Comparison of ENCODE assay signal across 12 cellular contexts in genomic region chr9:97704327-97704677, GRCh38. TPM values are rescaled to one million over a fixed set of nuclear protein-coding genes. Genes with fewer than 3 reads are reported as not detected.
DNase-seq lines count a peak whose midpoint lies in the region; ATAC-seq, FAIRE-seq and TF ChIP-seq lines count a peak whose summit lies in the region.
"Had no signal": no experiment of that assay in that cellular context is flagged by ENCODE, and none has a peak within 500 bp of the region (broad histone marks: within the 10 kb centered on the region; RNA-seq: fewer than 3 reads in every experiment).

No MANE protein-coding gene starts in this region.

- ATAC-seq in pancreas = peak; percentile 22 to 48 (median 40)
- no peak for ATAC-seq in HG03159 (IDR thresholded peaks at IDR 0.05; ENCODE audit: unreplicated experiment)
- ATAC-seq: sciatic nerve had no signal

- H3K36me3 Mint-ChIP-seq in chondrocyte (ENCODE audit: low read depth) = no peaks in the 10 kb centered on the region

- peak overlapping the region; percentile 98 for H3K27ac Mint-ChIP-seq in chondrocyte (ENCODE audit: unreplicated experiment)

- CTCF ChIA-PET in RWPE1 (lab: Yijun Ruan, JAX) = interaction anchor here (1.0 kb wide), 1 partner anchor 197 kb away, joined by 4 read pairs; no protein-coding TSS in a partner anchor

- no peak for TF ChIP-seq POLR2A in thyroid gland (IDR thresholded peaks at IDR 0.05)

- peak; percentile 36 for DNase-seq in DMS53 treated with DMSO at 0.1 percent for 48 hours (lab: John Stamatoyannopoulos, UW; ENCODE audit: unreplicated experiment)
- no peak for DNase-seq in RWPE1 (ENCODE audit: low spot score)
- no peak for DNase-seq in chondrocyte (ENCODE audit: low spot score)
- no peak for DNase-seq in pancreas
- no peak for DNase-seq in NCI-H2081 treated with DMSO at 0.1 percent for 48 hours (lab: John Stamatoyannopoulos, UW)
- DNase-seq in T-helper 9 cell = no peak
- DNase-seq in thyroid gland = no peak
- DNase-seq: activated gamma-delta T cell treated with Interleukin-2 at 50 U/mL for 16 hours, substantia nigra had no signal

- no peaks in the 10 kb centered on the region for H3K9me3 ChIP-seq in pancreas
- no peaks in the 10 kb centered on the region for H3K9me3 ChIP-seq in thyroid gland

- H3K4me3 Mint-ChIP-seq in chondrocyte (ENCODE audit: unreplicated experiment) = no peak overlapping the region
- H3K4me3 Mint-ChIP-seq: activated CD4-positive, alpha-beta T cell treated with anti-CD3 and anti-CD28 coated beads for 36 hours had no signal

- intact Hi-C loops in pancreas (cut with DNase I) = no loop called here
- intact Hi-C loops in thyroid gland (cut with DNase I) = loop anchor here (10.0 kb wide), 1 partner anchor 200 kb away; no protein-coding TSS in a partner anchor

- TF ChIP-seq CTCF in RWPE1 (conservative IDR thresholded peaks at IDR 0.05; ENCODE audit: low read depth) = no peak
- no peak for TF ChIP-seq CTCF in chondrocyte (IDR thresholded peaks at IDR 0.05)
- no peak for TF ChIP-seq CTCF in pancreas (IDR thresholded peaks at IDR 0.05)
- TF ChIP-seq CTCF in thyroid gland (IDR thresholded peaks at IDR 0.05) = no peak

- H3K27me3 Mint-ChIP-seq in chondrocyte (ENCODE audit: low read depth) = peaks cover 22% of the 10 kb centered on the region

- FAIRE-seq in pancreas (lab: Jason Lieb, UNC) = no peak

- no peaks in the 10 kb centered on the region for H3K27me3 ChIP-seq in pancreas
- H3K27me3 ChIP-seq in thyroid gland = no peaks in the 10 kb centered on the region

- H3K9me3 Mint-ChIP-seq in chondrocyte (ENCODE audit: low read depth) = no peaks in the 10 kb centered on the region

- H3K4me1 ChIP-seq in pancreas (peaks cover 0 to 7% (median 5%) of the 10 kb centered on the region in 3 donors), thyroid gland (peaks cover 0 to 13% of the 10 kb centered on the region in 2 donors)

- peaks cover 15% of the 10 kb centered on the region for H3K4me1 Mint-ChIP-seq in chondrocyte (ENCODE audit: low read depth)

- no peak overlapping the region for H3K4me3 ChIP-seq in pancreas
- no peak overlapping the region for H3K4me3 ChIP-seq in thyroid gland (replicated peaks in 1 of 3)

- 76% methylated on average over 3 of the region's 3 CpGs for WGBS in pancreas, 2 donors
- whole genome bisulfite sequencing in thyroid gland, 2 donors = 80 to 87% methylated on average over 3 of the region's 3 CpGs

- peak overlapping the region; percentile 67 for H3K27ac ChIP-seq in RWPE1
- peak overlapping the region; percentile 52 to 74 (median 64) for H3K27ac ChIP-seq in pancreas
- peak overlapping the region in 1 of 3 donors; percentile 18 for H3K27ac ChIP-seq in thyroid gland

- POLR2A ChIA-PET in RWPE1 (lab: Yijun Ruan, JAX; ENCODE audit: low non-redundant PET) = no interaction called here

- H3K36me3 ChIP-seq in pancreas (no peaks in the 10 kb centered on the region), thyroid gland (peaks cover 0 to 5% of the 10 kb centered on the region in 2 donors)

RNA-seq across cellular contexts. Expression of gene XPA, which starts 7.2 kb away (rescaled TPM):
- total RNA-seq in chondrocyte (9.1 to 11.6 TPM (median 10.2 TPM) in 3 replicates), pancreas (1 to 10 TPM; 4.9 to 7.6 (median 6.2) TPM), thyroid gland (10 to 100 TPM; 25.6 to 42.5 (median 35.8) TPM)
- polyA plus RNA-seq in pancreas = 10 to 100 TPM in 1 of 2 donors, 1 to 10 TPM in 1; 7.9 to 12.6 TPM
